In genomic region chr6:143061597-143062385, GRCh38 we compare ENCODE assay signal across 8 cellular contexts. TPM values are rescaled to one million over a fixed set of nuclear protein-coding genes. Genes with fewer than 3 reads are reported as not detected.
DNase-seq lines count a peak whose midpoint lies in the region; ATAC-seq and TF ChIP-seq lines count a peak whose summit lies in the region.

No MANE protein-coding gene starts in this region.

- 0 out of 2 replicates have a peak, but pooled peaks cover 9% of the 10 kb centered on the region for H3K36me3 ChIP-seq in PC-9 (ENCODE audit: low read depth)
- no peaks in the 10 kb centered on the region for H3K36me3 ChIP-seq in psoas muscle (ENCODE audit: insufficient read depth in 1 of 2, low read depth in 1 of 2)

- no peaks in the 10 kb centered on the region for H3K27me3 ChIP-seq in PC-9 (ENCODE audit: insufficient read depth, low read depth)
- no peaks in the 10 kb centered on the region for H3K27me3 ChIP-seq in psoas muscle (ENCODE audit: insufficient read depth in 3 of 3, low read length in 2 of 3)

- WGBS in psoas muscle, 3 donors, result 14 to 31% (median 17%) methylated on average over 3 of the region's 3 CpGs

- intact Hi-C loops in PC-9 (cut with micrococcal nuclease; ENCODE audit: unreplicated experiment) (loop anchor here (5.0 to 10.0 kb wide), 3 partner anchors 273 to 489 kb away; no protein-coding TSS in a partner anchor), psoas muscle (cut with DNase I) (loop anchor here (1.0 to 10.0 kb wide), 4 partner anchors 93 to 153 kb away; no protein-coding TSS in a partner anchor)

- H3K4me2 ChIP-seq in PC-9, result peak overlapping the region; percentile 92

- no peaks in the 10 kb centered on the region for H4K20me1 ChIP-seq in PC-9 (ENCODE audit: insufficient read depth)

- H3K9me2 ChIP-seq in PC-9 (ENCODE audit: insufficient read depth), result no peaks in the 10 kb centered on the region

- TF ChIP-seq CTCF in PC-9 (conservative IDR thresholded peaks at IDR 0.05), result no peak
- no peak for TF ChIP-seq CTCF in fibroblast of the aortic adventitia (IDR thresholded peaks at IDR 0.05; ENCODE audit: insufficient read depth, low read length)
- no peak for TF ChIP-seq CTCF in psoas muscle (IDR thresholded peaks at IDR 0.05)

- no peak overlapping the region for H2AFZ ChIP-seq in PC-9

- H3K27me3 Mint-ChIP-seq in activated CD4-positive, alpha-beta T cell treated with anti-CD3 and anti-CD28 coated beads, Interleukin-2, amount 10 ng/mL, durations not matched to agents 7 days and 5 days, result no peaks in the 10 kb centered on the region

- BruUV-seq in PC-9 (replicated peaks; lab: Mats Ljungman, UMichigan), result no TSS peak

- peak; percentile 50 to 74 (median 63) for ATAC-seq in psoas muscle

- POLR2A ChIA-PET in activated CD4-positive, alpha-beta T cell treated with anti-CD3 and anti-CD28 coated beads, Interleukin-2, amount 10 ng/mL, durations not matched to agents 7 days and 5 days (lab: Charles Lee), result no interaction called here
- POLR2A ChIA-PET in PC-9 (lab: Charles Lee; ENCODE audit: unreplicated experiment), result interaction anchor here (0.5 to 0.7 kb wide), 2 partner anchors 389 to 448 kb away, joined by 3 to 4 read pairs; partner anchors contain the start of genes ADAT2 and PEX3

- H3K4me1 Mint-ChIP-seq in activated CD4-positive, alpha-beta T cell treated with anti-CD3 and anti-CD28 coated beads, Interleukin-2, amount 10 ng/mL, durations not matched to agents 7 days and 5 days, result peaks cover 28% of the 10 kb centered on the region

- H3K27ac ChIP-seq in PC-9 (peak overlapping the region; percentile 67), psoas muscle (peak overlapping the region; percentile 94)

- no peaks in the 10 kb centered on the region for H3K36me3 Mint-ChIP-seq in activated CD4-positive, alpha-beta T cell treated with anti-CD3 and anti-CD28 coated beads, Interleukin-2, amount 10 ng/mL, durations not matched to agents 7 days and 5 days (ENCODE audit: low read depth)

- peak overlapping the region; percentile 82 for H3K4me3 Mint-ChIP-seq in activated CD4-positive, alpha-beta T cell treated with anti-CD3 and anti-CD28 coated beads, Interleukin-2, amount 10 ng/mL, durations not matched to agents 7 days and 5 days

- H3K4me3 ChIP-seq in PC-9 (peak overlapping the region; percentile 74), fibroblast of the aortic adventitia (ENCODE audit: low read depth, low read length) (peak overlapping the region; percentile 80), psoas muscle (peak overlapping the region; percentile 70)

- peaks cover 53% of the 10 kb centered on the region for H3K79me2 ChIP-seq in PC-9 (ENCODE audit: low read depth)

- H3K27ac Mint-ChIP-seq in activated CD4-positive, alpha-beta T cell treated with anti-CD3 and anti-CD28 coated beads, Interleukin-2, amount 10 ng/mL, durations not matched to agents 7 days and 5 days, result peak overlapping the region; percentile 93

- H3K9me3 ChIP-seq in PC-9 (ENCODE audit: insufficient read depth, low read depth) (peaks cover 8% of the 10 kb centered on the region; the same call in 1 of the 2 replicates), psoas muscle (no peaks in the 10 kb centered on the region)

- peaks cover 26% of the 10 kb centered on the region for H3F3A ChIP-seq in PC-9 (ENCODE audit: insufficient read depth, low read depth)

- H3K4me1 ChIP-seq in PC-9 (replicated peaks; ENCODE audit: insufficient read depth), result peaks cover 57% of the 10 kb centered on the region
- H3K4me1 ChIP-seq in psoas muscle, result peaks cover 36% of the 10 kb centered on the region

- CTCF ChIA-PET in activated CD4-positive, alpha-beta T cell treated with anti-CD3 and anti-CD28 coated beads, Interleukin-2, amount 10 ng/mL, durations not matched to agents 7 days and 5 days (lab: Charles Lee), result interaction anchor here (1.3 kb wide), 1 partner anchor 14 kb away, joined by 3 read pairs; no protein-coding TSS in a partner anchor
- CTCF ChIA-PET in PC-9 (lab: Charles Lee), result no interaction called here

- H3K9me3 Mint-ChIP-seq in activated CD4-positive, alpha-beta T cell treated with anti-CD3 and anti-CD28 coated beads, Interleukin-2, amount 10 ng/mL, durations not matched to agents 7 days and 5 days, result peaks cover 2% of the 10 kb centered on the region

- no peak for DNase-seq in activated CD4-positive, alpha-beta T cell treated with anti-CD3 and anti-CD28 coated beads, Interleukin-2, amount 10 ng/mL, durations not matched to agents 7 days and 5 days
- no peak for DNase-seq in activated CD4-positive, alpha-beta T cell treated with anti-CD3 and anti-CD28 coated beads for 48 hours
- DNase-seq in PC-9, result no peak
- DNase-seq in fibroblast of the aortic adventitia (ENCODE audit: low read depth), result peak; percentile 22
- no peak for DNase-seq in psoas muscle
- DNase-seq in GM19238 (ENCODE audit: insufficient read length, low spot score), result no peak
- DNase-seq in Kasumi-1 (lab: John Stamatoyannopoulos, UW), result no peak
- DNase-seq in activated effector memory CD4-positive, alpha-beta T cell treated with Interleukin-2 at 50 U/mL for 16 hours, result no peak

RNA-seq across cellular contexts. Expression of gene AIG1, which starts 1.1 kb away (rescaled TPM):
- 10 to 100 TPM; 11.7 to 12.1 TPM for total RNA-seq in activated CD4-positive, alpha-beta T cell treated with anti-CD3 and anti-CD28 coated beads, Interleukin-2, amount 10 ng/mL, durations not matched to agents 7 days and 5 days
- 37.7 and 46.6 TPM in 2 replicates for total RNA-seq in PC-9 (2021)
- total RNA-seq in fibroblast of the aortic adventitia (ENCODE audit: low replicate concordance), result 28.0 and 48.7 TPM in 2 replicates
- 10 to 100 TPM in 2 of 4 donors, 1 to 10 TPM in 2; 4.8 to 24.6 (median 9.4) TPM for total RNA-seq in psoas muscle
- polyA plus RNA-seq in psoas muscle, result 1 to 10 TPM; 4.0 to 5.8 (median 4.8) TPM
